ENCODE assay signal across 14 cellular contexts in the genomic region with DNA sequence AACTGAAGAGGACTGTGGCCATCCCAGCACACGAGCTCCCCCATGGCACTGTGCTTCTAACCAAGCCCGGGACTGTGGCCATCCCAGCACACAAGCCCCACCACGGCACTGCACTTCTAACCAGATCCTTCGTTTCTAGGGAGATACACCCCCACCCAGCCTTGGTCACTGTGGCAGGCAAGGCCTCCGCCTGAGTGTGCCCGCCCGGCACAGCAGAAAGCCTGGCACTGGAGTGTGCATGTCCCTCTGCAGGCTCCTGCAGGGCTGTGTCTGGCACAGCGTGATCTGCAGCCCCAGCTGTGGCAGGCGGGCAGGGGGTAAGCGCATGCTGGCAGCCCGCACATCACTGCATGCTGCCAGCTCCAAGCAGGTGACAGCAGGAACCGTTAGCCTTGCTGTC. TPM values are rescaled to one million over a fixed set of nuclear protein-coding genes. Genes with fewer than 3 reads are reported as not detected.
DNase-seq lines count a peak whose midpoint lies in the region; ATAC-seq and TF ChIP-seq lines count a peak whose summit lies in the region.
"Had no signal": no experiment of that assay in that cellular context is flagged by ENCODE, and none has a peak within 500 bp of the region (broad histone marks: within the 10 kb centered on the region; RNA-seq: fewer than 3 reads in every experiment).

No MANE protein-coding gene starts in this region.

- H3T11ph ChIP-seq in H9 (ENCODE audit: low read length), result no peak overlapping the region

- no peak for TF ChIP-seq RAD21 in liver (IDR thresholded peaks at IDR 0.05)

- no peak overlapping the region for H2AFZ ChIP-seq in H9 (ENCODE audit: low read length)

- no peak overlapping the region for H4K91ac ChIP-seq in H9 (ENCODE audit: insufficient read length, low read depth, low read length)

- H3K27ac ChIP-seq in H9 (ENCODE audit: insufficient read length, low read depth, low read length) (no peak overlapping the region), liver (ENCODE audit: low read depth in 1 of 2, low read length in 2 of 2) (peak overlapping the region; percentile 79)
- H3K27ac ChIP-seq: SJCRH30 had no signal

- H3K4me3 Mint-ChIP-seq in H9, result no peak overlapping the region
- H3K4me3 Mint-ChIP-seq in activated CD4-positive, alpha-beta T cell treated with anti-CD3 and anti-CD28 coated beads for 36 hours, result no peak overlapping the region
- H3K4me3 Mint-ChIP-seq: activated CD4-positive, alpha-beta memory T cell treated with anti-CD3 and anti-CD28 coated beads for 36 hours; activated T-helper 1 cell treated with anti-CD3 and anti-CD28 coated beads, Interleukin-12 subunit alpha, Interleukin-12 subunit beta, Interleukin-2, Interleukin-4 antibody, amounts not matched to agents 30 ng/mL and 10 ng/mL and 1 ng/mL, durations not matched to agents 14 hours and 24 hours and 36 hours had no signal

- H3K27me3 Mint-ChIP-seq in H9 (ENCODE audit: low read depth), result no peaks in the 10 kb centered on the region; the same call in 1 of the 2 replicates
- no peaks in the 10 kb centered on the region for H3K27me3 Mint-ChIP-seq in activated CD4-positive, alpha-beta T cell treated with anti-CD3 and anti-CD28 coated beads for 36 hours
- H3K27me3 Mint-ChIP-seq: activated CD4-positive, alpha-beta memory T cell treated with anti-CD3 and anti-CD28 coated beads for 36 hours had no signal

- H3K4me2 ChIP-seq in H9 (ENCODE audit: insufficient read depth, insufficient read length, low read length), result no peak overlapping the region

- WGBS in H9 (ENCODE audit: extremely low coverage, insufficient read length, low lambda C conversion rate), result no CpG with 5 or more reads among the region's 12 CpGs
- WGBS in liver, result 34% methylated on average over 12 of the region's 12 CpGs

- no peak overlapping the region for H4K5ac ChIP-seq in H9 (ENCODE audit: insufficient read length, low read depth, low read length)

- H3K56ac ChIP-seq in H9 (ENCODE audit: insufficient read length, low read depth, low read length), result no peak overlapping the region

- no peak overlapping the region for H3K4ac ChIP-seq in H9 (ENCODE audit: low read depth, low read length)

- no peak overlapping the region for H2BK120ac ChIP-seq in H9 (ENCODE audit: low read depth, low read length, poor library complexity, severe bottlenecking)

- no peak overlapping the region for H2AK5ac ChIP-seq in H9 (ENCODE audit: insufficient read length, low read length)

- no peak for DNase-seq in H9
- peak in 31 of 58 donors; percentile 25 to 72 (median 49) for DNase-seq in anterior cingulate cortex (lab: John Stamatoyannopoulos, UW)
- DNase-seq in sciatic nerve (ENCODE audit: low spot score), result no peak
- DNase-seq in mesenteric fat pad (ENCODE audit: low spot score), result no peak
- no peak for DNase-seq in activated CD4-positive, alpha-beta T cell treated with anti-CD3 and anti-CD28 coated beads for 36 hours
- DNase-seq: activated CD4-positive, alpha-beta memory T cell treated with anti-CD3 and anti-CD28 coated beads for 36 hours; BE2C; NCI-H2107; SJCRH30; stimulated activated naive CD8-positive, alpha-beta T cell treated with anti-CD3 and anti-CD28 coated beads, Interleukin-15, Interleukin-2, amounts not matched to agents 100 U/mL and 50 U/mL, for 24 hours had no signal

- 0 out of 2 replicates have a peak, but pooled peaks cover 2% of the 10 kb centered on the region for H3K27me3 ChIP-seq in H9 (ENCODE audit: insufficient read depth, low read length)
- no peaks in the 10 kb centered on the region for H3K27me3 ChIP-seq in liver (ENCODE audit: control insufficient read depth in 4 of 4, insufficient read depth in 4 of 4, low read length in 3 of 4)
- H3K27me3 ChIP-seq: BE2C, SJCRH30 had no signal

- no peak for TF ChIP-seq CTCF in H9 (conservative IDR thresholded peaks at IDR 0.05)
- no peak for TF ChIP-seq CTCF in liver (IDR thresholded peaks at IDR 0.05; ENCODE audit: low read depth, low read length, missing input control)

- peak overlapping the region in 2 of 3 experiments; percentile 69 to 81; a peak in 2 of 7 replicates for H3K27ac Mint-ChIP-seq in H9
- no peak overlapping the region for H3K27ac Mint-ChIP-seq in activated CD4-positive, alpha-beta T cell treated with anti-CD3 and anti-CD28 coated beads for 36 hours
- H3K27ac Mint-ChIP-seq: activated CD4-positive, alpha-beta memory T cell treated with anti-CD3 and anti-CD28 coated beads for 36 hours; activated T-helper 1 cell treated with anti-CD3 and anti-CD28 coated beads, Interleukin-12 subunit alpha, Interleukin-12 subunit beta, Interleukin-2, Interleukin-4 antibody, amounts not matched to agents 30 ng/mL and 10 ng/mL and 1 ng/mL, durations not matched to agents 14 hours and 24 hours and 36 hours had no signal

- no peaks in the 10 kb centered on the region for H3K9me3 ChIP-seq in H9 (ENCODE audit: control insufficient read depth, low read depth, low read length)
- H3K9me3 ChIP-seq in liver (ENCODE audit: control insufficient read depth in 4 of 4, low read length in 3 of 4), result no peaks in the 10 kb centered on the region
- H3K9me3 ChIP-seq: BE2C, SJCRH30 had no signal

- H3K9me3 Mint-ChIP-seq in H9, result peaks cover 0 to 6% of the 10 kb centered on the region in 2 experiments; a peak in 3 of 5 replicates
- no peaks in the 10 kb centered on the region for H3K9me3 Mint-ChIP-seq in activated CD4-positive, alpha-beta T cell treated with anti-CD3 and anti-CD28 coated beads for 36 hours (ENCODE audit: low read depth)
- H3K9me3 Mint-ChIP-seq: activated T-helper 1 cell treated with anti-CD3 and anti-CD28 coated beads, Interleukin-12 subunit alpha, Interleukin-12 subunit beta, Interleukin-2, Interleukin-4 antibody, amounts not matched to agents 30 ng/mL and 10 ng/mL and 1 ng/mL, durations not matched to agents 14 hours and 24 hours and 36 hours had no signal

- no peak overlapping the region for H3K9ac ChIP-seq in H9 (ENCODE audit: extremely low read depth, insufficient read length, low read length)
- peak overlapping the region in 1 of 2 donors; percentile 41 for H3K9ac ChIP-seq in liver (ENCODE audit: low read depth in 1 of 2, low read length in 2 of 2)

- H3K14ac ChIP-seq in H9 (ENCODE audit: insufficient read depth, low read length), result no peak overlapping the region

- H4K8ac ChIP-seq in H9 (replicated peaks; ENCODE audit: insufficient read length, low read depth, low read length), result no peak overlapping the region

- no peak overlapping the region for H2BK12ac ChIP-seq in H9 (ENCODE audit: insufficient read length, low read depth, low read length)

- H3K18ac ChIP-seq in H9 (ENCODE audit: insufficient read length, low read depth, low read length), result no peak overlapping the region

- intact Hi-C loops in sciatic nerve (cut with DNase I), result no loop called here
- intact Hi-C loops in activated CD4-positive, alpha-beta T cell treated with anti-CD3 and anti-CD28 coated beads for 36 hours (cut with DNase I, micrococcal nuclease), result no loop called here

- POLR2A ChIA-PET in activated CD4-positive, alpha-beta T cell treated with anti-CD3 and anti-CD28 coated beads for 36 hours (lab: Charles Lee), result no interaction called here

- H2BK5ac ChIP-seq in H9 (ENCODE audit: insufficient read length, low read length), result no peak overlapping the region

- H2BK20ac ChIP-seq in H9 (ENCODE audit: low read depth, low read length, poor library complexity, severe bottlenecking), result no peak overlapping the region

- H3K23me2 ChIP-seq in H9 (ENCODE audit: insufficient read length, low read depth, low read length, poor library complexity, severe bottlenecking), result no peaks in the 10 kb centered on the region

- H4K20me1 ChIP-seq in H9 (ENCODE audit: control insufficient read depth, insufficient read depth, insufficient read length), result peaks cover 3% of the 10 kb centered on the region

- ATAC-seq in sciatic nerve, result peak; percentile 12
- no peak for ATAC-seq in GM19455 (IDR thresholded peaks at IDR 0.05; ENCODE audit: unreplicated experiment)
- no peak for ATAC-seq in GM18861 (IDR thresholded peaks at IDR 0.05; ENCODE audit: unreplicated experiment)
- ATAC-seq in activated CD4-positive, alpha-beta T cell treated with anti-CD3 and anti-CD28 coated beads for 36 hours, result no peak
- ATAC-seq: stimulated activated naive CD8-positive, alpha-beta T cell treated with anti-CD3 and anti-CD28 coated beads, Interleukin-15, Interleukin-2, amounts not matched to agents 100 U/mL and 50 U/mL, for 24 hours had no signal

- CTCF ChIA-PET in activated CD4-positive, alpha-beta T cell treated with anti-CD3 and anti-CD28 coated beads for 36 hours (lab: Charles Lee), result interaction anchor here (0.6 kb wide), 1 partner anchor 14 kb away, joined by 3 read pairs; no protein-coding TSS in a partner anchor

- H3K23ac ChIP-seq in H9 (ENCODE audit: insufficient read length, low read depth, low read length), result no peak overlapping the region

- H3K36me3 ChIP-seq in liver (ENCODE audit: control insufficient read depth in 4 of 4, insufficient read depth in 3 of 4, low read depth in 1 of 4, low read length in 3 of 4), result no peaks in the 10 kb centered on the region
- H3K36me3 ChIP-seq: SJCRH30 had no signal

- no peak overlapping the region for H2BK15ac ChIP-seq in H9 (ENCODE audit: low read depth, low read length)

- H3K79me1 ChIP-seq in H9 (ENCODE audit: insufficient read depth, low read depth, low read length, poor library complexity, severe bottlenecking), result no peaks in the 10 kb centered on the region

- H3K79me2 ChIP-seq in H9 (ENCODE audit: insufficient read depth, low read length), result no peaks in the 10 kb centered on the region; the same call in 1 of the 2 replicates

- peaks cover 20 to 31% of the 10 kb centered on the region in 2 experiments for H3K4me1 Mint-ChIP-seq in H9
- H3K4me1 Mint-ChIP-seq in activated CD4-positive, alpha-beta T cell treated with anti-CD3 and anti-CD28 coated beads for 36 hours, result no peaks in the 10 kb centered on the region

- H3K4me3 ChIP-seq in liver (ENCODE audit: low read depth in 1 of 3, low read length in 3 of 3), result no peak overlapping the region
- H3K4me3 ChIP-seq: SJCRH30 had no signal

- H3K36me3 Mint-ChIP-seq in H9 (ENCODE audit: insufficient read depth in 1 of 3, low read depth in 3 of 3), result peaks cover 5 to 9% (median 7%) of the 10 kb centered on the region in 3 experiments; a peak in 6 of 7 replicates
- no peaks in the 10 kb centered on the region for H3K36me3 Mint-ChIP-seq in activated CD4-positive, alpha-beta T cell treated with anti-CD3 and anti-CD28 coated beads for 36 hours (ENCODE audit: low read depth)
- H3K36me3 Mint-ChIP-seq: activated CD4-positive, alpha-beta memory T cell treated with anti-CD3 and anti-CD28 coated beads for 36 hours had no signal

- H3K4me1 ChIP-seq in H9 (ENCODE audit: insufficient read depth, low read length) (no peaks in the 10 kb centered on the region; the same call in 1 of the 2 replicates), liver (ENCODE audit: control insufficient read depth in 4 of 4, insufficient read depth in 4 of 4, low read length in 3 of 4) (peaks cover 37 to 80% (median 67%) of the 10 kb centered on the region in 4 donors)
- H3K4me1 ChIP-seq: SJCRH30 had no signal

TF ChIP-seq in liver, 16 proteins besides CTCF, POLR2A, EP300 and RAD21 (continues in another document):
- TF ChIP-seq RXRA (IDR thresholded peaks at IDR 0.05) (peak in 1 of 2 donors; percentile 12), SP1 (IDR thresholded peaks at IDR 0.05) (peak; percentile 5)

RNA-seq across cellular contexts. Expression of gene CCDC85C, which starts 49.8 kb away (rescaled TPM):
- total RNA-seq in H9 (2021) (33.2 and 36.3 TPM in 2 replicates), liver (10 to 100 TPM in 1 of 2 donors, 1 to 10 TPM in 1; 7.1 to 12.1 TPM), sciatic nerve (9.0 TPM), mesenteric fat pad (5.2 TPM)
- polyA plus RNA-seq in liver, result 10 to 100 TPM in 1 of 2 donors, 1 to 10 TPM in 1; 4.0 to 23.9 TPM
- 1 to 10 TPM; 6.1 to 6.2 TPM for total RNA-seq in activated CD4-positive, alpha-beta T cell treated with anti-CD3 and anti-CD28 coated beads for 36 hours

Comparison
In these comparisons a context has a peak if more than half of its experiments do, and no peak if none do; other contexts are left out.
1. DNase-seq: peak in anterior cingulate cortex (31 of 58); none in H9 (single experiment), sciatic nerve (single experiment), mesenteric fat pad (single experiment) and activated CD4-positive, alpha-beta T cell treated with anti-CD3 and anti-CD28 coated beads for 36 hours (single experiment).